Comparison of ENCODE assay signal across 1 cellular context in genomic region chr17:58369214-58370031, GRCh38.
A peak's percentile ranks its signal among the peaks of the same experiment; 100 is the strongest.
TF ChIP-seq lines count a peak whose summit lies in the region.

No MANE protein-coding gene starts in this region.

TF ChIP-seq in HepG2, 621 proteins besides CTCF, POLR2A, EP300 and RAD21 (continued from another document and continues in another):
- TF ChIP-seq, protein P1, sequence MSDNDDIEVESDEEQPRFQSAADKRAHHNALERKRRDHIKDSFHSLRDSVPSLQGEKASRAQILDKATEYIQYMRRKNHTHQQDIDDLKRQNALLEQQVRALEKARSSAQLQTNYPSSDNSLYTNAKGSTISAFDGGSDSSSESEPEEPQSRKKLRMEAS (IDR thresholded peaks at IDR 0.05), result peak; percentile 62
- TF ChIP-seq ZNF432 (CRISPR knock-in tag; IDR thresholded peaks at IDR 0.05; ENCODE audit: borderline replicate concordance), result no peak
- TF ChIP-seq GATA4 (IDR thresholded peaks at IDR 0.05; ENCODE audit: borderline replicate concordance, low read depth), result no peak
- TF ChIP-seq TCF12 (IDR thresholded peaks at IDR 0.05), result no peak
- no peak for TF ChIP-seq TCF12 (CRISPR knock-in tag; IDR thresholded peaks at IDR 0.05)
- no peak for TF ChIP-seq ZSCAN12 (CRISPR knock-in tag; IDR thresholded peaks at IDR 0.05)
- no peak for TF ChIP-seq SRSF4 (IDR thresholded peaks at IDR 0.05; ENCODE audit: low read depth, low read length, poor library complexity, severe bottlenecking)
- TF ChIP-seq HOXA5 (CRISPR knock-in tag; IDR thresholded peaks at IDR 0.05), result no peak
- TF ChIP-seq, protein P2, sequence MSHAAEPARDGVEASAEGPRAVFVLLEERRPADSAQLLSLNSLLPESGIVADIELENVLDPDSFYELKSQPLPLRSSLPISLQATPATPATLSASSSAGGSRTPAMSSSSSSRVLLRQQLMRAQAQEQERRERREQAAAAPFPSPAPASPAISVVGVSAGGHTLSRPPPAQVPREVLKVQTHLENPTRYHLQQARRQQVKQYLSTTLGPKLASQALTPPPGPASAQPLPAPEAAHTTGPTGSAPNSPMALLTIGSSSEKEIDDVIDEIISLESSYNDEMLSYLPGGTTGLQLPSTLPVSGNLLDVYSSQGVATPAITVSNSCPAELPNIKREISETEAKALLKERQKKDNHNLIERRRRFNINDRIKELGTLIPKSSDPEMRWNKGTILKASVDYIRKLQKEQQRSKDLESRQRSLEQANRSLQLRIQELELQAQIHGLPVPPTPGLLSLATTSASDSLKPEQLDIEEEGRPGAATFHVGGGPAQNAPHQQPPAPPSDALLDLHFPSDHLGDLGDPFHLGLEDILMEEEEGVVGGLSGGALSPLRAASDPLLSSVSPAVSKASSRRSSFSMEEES (CRISPR knock-in tag; IDR thresholded peaks at IDR 0.05), result 0 out of 2 replicates have a peak, but pooled peaks have one; percentile 44
- peak; percentile 81 for TF ChIP-seq RCOR2 (CRISPR knock-in tag; IDR thresholded peaks at IDR 0.05)
- no peak for TF ChIP-seq ZNF644 (CRISPR knock-in tag; IDR thresholded peaks at IDR 0.05; ENCODE audit: low read depth)
- peak; percentile 47 for TF ChIP-seq SPEN (CRISPR knock-in tag; IDR thresholded peaks at IDR 0.05; ENCODE audit: low read depth)
- no peak; the same call in 1 of the 2 replicates for TF ChIP-seq ZNF224 (CRISPR knock-in tag; IDR thresholded peaks at IDR 0.05)
- TF ChIP-seq FOXK2 (IDR thresholded peaks at IDR 0.05), result peak; percentile 88
- no peak for TF ChIP-seq ZNF720 (CRISPR knock-in tag; IDR thresholded peaks at IDR 0.05)
- TF ChIP-seq ZNF512 (CRISPR knock-in tag; IDR thresholded peaks at IDR 0.05), result no peak
- no peak for TF ChIP-seq PHF8 (CRISPR knock-in tag; IDR thresholded peaks at IDR 0.05)
- TF ChIP-seq ZNF564 (CRISPR knock-in tag; IDR thresholded peaks at IDR 0.05), result no peak
- TF ChIP-seq ZNF782 (CRISPR knock-in tag; IDR thresholded peaks at IDR 0.05; ENCODE audit: borderline replicate concordance), result peak; percentile 55; the same call in 1 of the 2 replicates
- TF ChIP-seq ZNF205 (CRISPR knock-in tag; IDR thresholded peaks at IDR 0.05), result no peak
- no peak for TF ChIP-seq EZH2 (conservative IDR thresholded peaks at IDR 0.05; ENCODE audit: low read depth, low read length)
- TF ChIP-seq ZNF225 (CRISPR knock-in tag; IDR thresholded peaks at IDR 0.05), result peak; percentile 78; the same call in 1 of the 2 replicates
- TF ChIP-seq ZNF10 (CRISPR knock-in tag; IDR thresholded peaks at IDR 0.05; ENCODE audit: borderline replicate concordance, low read depth), result no peak
- no peak for TF ChIP-seq RNF2 (conservative IDR thresholded peaks at IDR 0.05; ENCODE audit: low read depth)
- TF ChIP-seq ZUFSP (CRISPR knock-in tag; IDR thresholded peaks at IDR 0.05; ENCODE audit: borderline replicate concordance), result no peak
- peak; percentile 60; the same call in 1 of the 2 replicates for TF ChIP-seq PATZ1 (CRISPR knock-in tag; IDR thresholded peaks at IDR 0.05)
- TF ChIP-seq FOXM1 (CRISPR knock-in tag; IDR thresholded peaks at IDR 0.05), result no peak
- TF ChIP-seq KAT8 (CRISPR knock-in tag; IDR thresholded peaks at IDR 0.05), result peak; percentile 20; the same call in 1 of the 2 replicates
- 0 out of 2 replicates have a peak, but pooled peaks have one; percentile 30 for TF ChIP-seq ZNF547 (CRISPR knock-in tag; IDR thresholded peaks at IDR 0.05)
- TF ChIP-seq MTF2 (CRISPR knock-in tag; IDR thresholded peaks at IDR 0.05; ENCODE audit: borderline replicate concordance), result no peak
- peak; percentile 96 for TF ChIP-seq ZSCAN25 (CRISPR knock-in tag; IDR thresholded peaks at IDR 0.05)
- TF ChIP-seq SP5 (CRISPR knock-in tag; IDR thresholded peaks at IDR 0.05; ENCODE audit: borderline replicate concordance, low read depth), result peak; percentile 98
- TF ChIP-seq KAT7 (CRISPR knock-in tag; IDR thresholded peaks at IDR 0.05; ENCODE audit: borderline replicate concordance), result no peak; the same call in 1 of the 2 replicates
- TF ChIP-seq ESRRA (CRISPR knock-in tag; IDR thresholded peaks at IDR 0.05; ENCODE audit: low read depth), result 0 out of 2 replicates have a peak, but pooled peaks have one; percentile 34
- TF ChIP-seq ZNF282 (IDR thresholded peaks at IDR 0.05; ENCODE audit: partially characterized antibody), result no peak
- TF ChIP-seq ZNF121 (CRISPR knock-in tag; IDR thresholded peaks at IDR 0.05), result no peak
- TF ChIP-seq ZSCAN30 (CRISPR knock-in tag; IDR thresholded peaks at IDR 0.05), result no peak
- TF ChIP-seq, protein P3, sequence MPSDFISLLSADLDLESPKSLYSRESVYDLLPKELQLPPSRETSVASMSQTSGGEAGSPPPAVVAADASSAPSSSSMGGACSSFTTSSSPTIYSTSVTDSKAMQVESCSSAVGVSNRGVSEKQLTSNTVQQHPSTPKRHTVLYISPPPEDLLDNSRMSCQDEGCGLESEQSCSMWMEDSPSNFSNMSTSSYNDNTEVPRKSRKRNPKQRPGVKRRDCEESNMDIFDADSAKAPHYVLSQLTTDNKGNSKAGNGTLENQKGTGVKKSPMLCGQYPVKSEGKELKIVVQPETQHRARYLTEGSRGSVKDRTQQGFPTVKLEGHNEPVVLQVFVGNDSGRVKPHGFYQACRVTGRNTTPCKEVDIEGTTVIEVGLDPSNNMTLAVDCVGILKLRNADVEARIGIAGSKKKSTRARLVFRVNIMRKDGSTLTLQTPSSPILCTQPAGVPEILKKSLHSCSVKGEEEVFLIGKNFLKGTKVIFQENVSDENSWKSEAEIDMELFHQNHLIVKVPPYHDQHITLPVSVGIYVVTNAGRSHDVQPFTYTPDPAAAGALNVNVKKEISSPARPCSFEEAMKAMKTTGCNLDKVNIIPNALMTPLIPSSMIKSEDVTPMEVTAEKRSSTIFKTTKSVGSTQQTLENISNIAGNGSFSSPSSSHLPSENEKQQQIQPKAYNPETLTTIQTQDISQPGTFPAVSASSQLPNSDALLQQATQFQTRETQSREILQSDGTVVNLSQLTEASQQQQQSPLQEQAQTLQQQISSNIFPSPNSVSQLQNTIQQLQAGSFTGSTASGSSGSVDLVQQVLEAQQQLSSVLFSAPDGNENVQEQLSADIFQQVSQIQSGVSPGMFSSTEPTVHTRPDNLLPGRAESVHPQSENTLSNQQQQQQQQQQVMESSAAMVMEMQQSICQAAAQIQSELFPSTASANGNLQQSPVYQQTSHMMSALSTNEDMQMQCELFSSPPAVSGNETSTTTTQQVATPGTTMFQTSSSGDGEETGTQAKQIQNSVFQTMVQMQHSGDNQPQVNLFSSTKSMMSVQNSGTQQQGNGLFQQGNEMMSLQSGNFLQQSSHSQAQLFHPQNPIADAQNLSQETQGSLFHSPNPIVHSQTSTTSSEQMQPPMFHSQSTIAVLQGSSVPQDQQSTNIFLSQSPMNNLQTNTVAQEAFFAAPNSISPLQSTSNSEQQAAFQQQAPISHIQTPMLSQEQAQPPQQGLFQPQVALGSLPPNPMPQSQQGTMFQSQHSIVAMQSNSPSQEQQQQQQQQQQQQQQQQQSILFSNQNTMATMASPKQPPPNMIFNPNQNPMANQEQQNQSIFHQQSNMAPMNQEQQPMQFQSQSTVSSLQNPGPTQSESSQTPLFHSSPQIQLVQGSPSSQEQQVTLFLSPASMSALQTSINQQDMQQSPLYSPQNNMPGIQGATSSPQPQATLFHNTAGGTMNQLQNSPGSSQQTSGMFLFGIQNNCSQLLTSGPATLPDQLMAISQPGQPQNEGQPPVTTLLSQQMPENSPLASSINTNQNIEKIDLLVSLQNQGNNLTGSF (CRISPR knock-in tag; IDR thresholded peaks at IDR 0.05), result no peak
- peak; percentile 40; the same call in 1 of the 2 replicates for TF ChIP-seq SMC3 (IDR thresholded peaks at IDR 0.05; ENCODE audit: low read length)
- TF ChIP-seq ZNF335 (CRISPR knock-in tag; IDR thresholded peaks at IDR 0.05), result 0 out of 2 replicates have a peak, but pooled peaks have one; percentile 63
- no peak for TF ChIP-seq SKIL (CRISPR knock-in tag; IDR thresholded peaks at IDR 0.05; ENCODE audit: borderline replicate concordance)
- TF ChIP-seq ZNF646 (CRISPR knock-in tag; IDR thresholded peaks at IDR 0.05), result no peak; the same call in 1 of the 2 replicates
